ENCODE assay signal across 8 cellular contexts in genomic region chr16:31868701-31869167, GRCh38. TPM values are rescaled to one million over a fixed set of nuclear protein-coding genes. Genes with fewer than 3 reads are reported as not detected.
DNase-seq lines count a peak whose midpoint lies in the region; ATAC-seq and TF ChIP-seq lines count a peak whose summit lies in the region.

No MANE protein-coding gene starts in this region.

- TF ChIP-seq CTCF in GM10248 (IDR thresholded peaks at IDR 0.05; ENCODE audit: control extremely low read depth, extremely low read depth, low read depth, missing control alignments) (peak; percentile 75), colonic mucosa (IDR thresholded peaks at IDR 0.05) (peak; percentile 80), lower leg skin (IDR thresholded peaks at IDR 0.05) (peak in 1 of 3 donors; percentile 70)

- ATAC-seq in HG03066 (IDR thresholded peaks at IDR 0.05; ENCODE audit: low read depth, unreplicated experiment) (peak; percentile 62), HG03039 (IDR thresholded peaks at IDR 0.05; ENCODE audit: unreplicated experiment) (no peak)

- H3K27me3 ChIP-seq in colonic mucosa: no peaks in the 10 kb centered on the region

- no peak for TF ChIP-seq POLR2A in lower leg skin (IDR thresholded peaks at IDR 0.05)

- no peaks in the 10 kb centered on the region for H3K36me3 ChIP-seq in colonic mucosa

- no peak overlapping the region for H3K4me3 ChIP-seq in colonic mucosa
- no peak overlapping the region for H3K4me3 ChIP-seq in lower leg skin (ENCODE audit: low read depth, poor library complexity, severe bottlenecking)

- CTCF ChIA-PET in GM10248 (lab: Yijun Ruan, JAX): interaction anchor here (0.7 to 3.8 kb wide), 25 partner anchors 8 to 934 kb away, joined by 3 to 43 read pairs (median 4); partner anchors contain the start of genes ARMC5, HSD3B7 and PYCARD

- POLR2A ChIA-PET in GM10248 (lab: Yijun Ruan, JAX): interaction anchor here (1.7 kb wide), 1 partner anchor 9 kb away, joined by 6 read pairs; no protein-coding TSS in a partner anchor

- DNase-seq in GM10248 (ENCODE audit: extremely low spot score) (peak; percentile 61), NCI-H460 (ENCODE audit: extremely low read depth, low read depth) (peak; percentile 78), colonic mucosa (peak; percentile 88), lower leg skin (ENCODE audit: low spot score in 2 of 2) (peak; percentile 80 to 95)
- DNase-seq in activated CD4-positive, alpha-beta T cell treated with anti-CD3 and anti-CD28 coated beads for 4 hours: peak; percentile 78 to 85
- peak; percentile 73 to 75 for DNase-seq in stimulated activated CD4-positive, alpha-beta T cell treated with anti-CD3 and anti-CD28 coated beads, Interleukin-4, amount 100 ng/mL, for 4 hours

- intact Hi-C loops in colonic mucosa (cut with DNase I): loop anchor here (5.0 to 10.0 kb wide), 3 partner anchors 154 to 881 kb away; partner anchors contain the start of genes ARMC5 and HSD3B7
- intact Hi-C loops in lower leg skin (cut with DNase I; ENCODE audit: low total_unique reads): no loop called here

- no peaks in the 10 kb centered on the region for H3K4me1 ChIP-seq in colonic mucosa

- 12 to 13% methylated on average over 8 of the region's 8 CpGs for WGBS in lower leg skin, 2 donors

- no peaks in the 10 kb centered on the region for H3K9me3 ChIP-seq in colonic mucosa

- H3K9ac ChIP-seq in colonic mucosa (ENCODE audit: low read depth in 2 of 2, low read length in 2 of 2): no peak overlapping the region

- H3K27ac ChIP-seq in colonic mucosa: peak overlapping the region; percentile 1

RNA-seq across cellular contexts. Expression of gene ZNF267, which starts 4.9 kb away (rescaled TPM):
- 15.1 and 15.4 TPM in 2 replicates for total RNA-seq in NCI-H460 (2014; rRNA removed; shearing (Covaris generic))
- 6.2 and 7.6 TPM in 2 replicates for polyA plus RNA-seq in NCI-H460 (2014; cell fraction: nucleus; rRNA removed)
- total RNA-seq in colonic mucosa (10 to 100 TPM; 12.9 to 14.9 TPM), lower leg skin (10 to 100 TPM in 2 of 4 donors, 1 to 10 TPM in 2; 7.8 to 12.2 (median 10.7) TPM)
